9 cellular contexts compared by ENCODE assay signal in the genomic region with DNA sequence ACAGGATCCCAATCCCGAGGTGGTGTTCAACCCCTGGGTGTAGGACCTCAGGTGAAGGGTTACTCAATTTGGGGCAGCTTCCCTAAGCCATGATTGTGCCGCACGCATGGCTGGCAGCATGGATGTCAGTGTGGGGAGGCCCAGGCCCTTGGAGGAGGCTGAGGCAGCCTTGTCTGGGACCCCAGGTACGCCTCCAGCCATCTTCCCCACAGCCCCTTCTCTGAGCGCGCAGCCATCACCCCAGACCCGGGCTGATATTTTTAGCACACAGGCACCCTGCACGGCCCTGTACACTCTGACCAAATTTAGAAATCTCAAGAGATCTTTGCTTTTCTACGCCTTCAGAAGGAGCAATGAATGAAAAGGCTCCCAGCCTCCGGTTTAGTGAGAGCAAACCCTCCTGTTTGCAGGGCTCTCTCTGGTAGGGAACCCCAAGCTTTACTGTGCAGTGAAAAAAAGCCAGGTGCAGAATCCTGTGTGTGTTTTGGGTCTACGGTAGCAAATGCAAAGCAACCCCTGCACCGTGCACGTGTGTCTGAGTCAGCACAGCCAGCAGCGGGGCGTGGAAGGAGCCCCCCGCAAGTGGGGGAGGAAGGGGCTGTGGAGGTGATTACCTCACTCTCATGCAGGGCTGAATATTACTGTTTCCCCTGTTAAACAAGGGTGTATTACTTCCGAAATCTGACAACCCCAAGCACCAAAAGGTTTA. TPM values are rescaled to one million over a fixed set of nuclear protein-coding genes. Genes with fewer than 3 reads are reported as not detected.
DNase-seq lines count a peak whose midpoint lies in the region; ATAC-seq and TF ChIP-seq lines count a peak whose summit lies in the region.
"Had no signal": no experiment of that assay in that cellular context is flagged by ENCODE, and none has a peak within 500 bp of the region (broad histone marks: within the 10 kb centered on the region; RNA-seq: fewer than 3 reads in every experiment).

No MANE protein-coding gene starts in this region.

- ATAC-seq in CD4-positive, CD25-positive, alpha-beta regulatory T cell (ENCODE audit: low read depth in 2 of 2): peak; percentile 59 to 65
- ATAC-seq in GM19438 (IDR thresholded peaks at IDR 0.05; ENCODE audit: low read depth, unreplicated experiment): peak; percentile 59
- ATAC-seq in HG03378 (IDR thresholded peaks at IDR 0.05; ENCODE audit: unreplicated experiment): peak; percentile 49

- H3K4me3 Mint-ChIP-seq in CD4-positive, CD25-positive, alpha-beta regulatory T cell: peak overlapping the region in 1 of 4 donors; percentile 29
- no peak overlapping the region for H3K4me3 Mint-ChIP-seq in activated T-helper 2 cell treated with anti-CD3 and anti-CD28 coated beads, Interferon-gamma antibody, Interleukin-2, Interleukin-4, amounts not matched to agents 10 μg/mL and 5 μg/mL and 100 μg/mL, durations not matched to agents 14 hours and 24 hours and 36 hours (ENCODE audit: low read depth)
- H3K4me3 Mint-ChIP-seq in immature natural killer cell: peak overlapping the region in 1 of 5 donors; percentile 4

- no peaks in the 10 kb centered on the region for H3K36me3 ChIP-seq in CD4-positive, CD25-positive, alpha-beta regulatory T cell (ENCODE audit: control insufficient read depth, insufficient read depth, low read length)
- H3K36me3 ChIP-seq in uterus: no peaks in the 10 kb centered on the region

- H3K4me1 Mint-ChIP-seq in CD4-positive, CD25-positive, alpha-beta regulatory T cell: peaks cover 0 to 28% (median 8%) of the 10 kb centered on the region in 4 donors
- peaks cover 6% of the 10 kb centered on the region for H3K4me1 Mint-ChIP-seq in activated T-helper 2 cell treated with anti-CD3 and anti-CD28 coated beads, Interferon-gamma antibody, Interleukin-2, Interleukin-4, amounts not matched to agents 10 μg/mL and 5 μg/mL and 100 μg/mL, durations not matched to agents 14 hours and 24 hours and 36 hours (ENCODE audit: low read depth)
- H3K4me1 Mint-ChIP-seq in immature natural killer cell: peaks cover 24 to 36% of the 10 kb centered on the region in 2 donors

- intact Hi-C loops in uterus (cut with DNase I; ENCODE audit: low total_unique reads): no loop called here
- intact Hi-C loops in activated T-helper 2 cell treated with anti-CD3 and anti-CD28 coated beads, Interferon-gamma antibody, Interleukin-2, Interleukin-4, amounts not matched to agents 10 μg/mL and 5 μg/mL and 100 μg/mL, durations not matched to agents 14 hours and 24 hours and 36 hours (cut with micrococcal nuclease): no loop called here

- H3K27me3 Mint-ChIP-seq in CD4-positive, CD25-positive, alpha-beta regulatory T cell: peaks cover 26% of the 10 kb centered on the region
- H3K27me3 Mint-ChIP-seq in activated T-helper 2 cell treated with anti-CD3 and anti-CD28 coated beads, Interferon-gamma antibody, Interleukin-2, Interleukin-4, amounts not matched to agents 10 μg/mL and 5 μg/mL and 100 μg/mL, durations not matched to agents 14 hours and 24 hours and 36 hours (ENCODE audit: low read depth): peaks cover 19% of the 10 kb centered on the region
- H3K27me3 Mint-ChIP-seq in immature natural killer cell (ENCODE audit: low read depth in 3 of 3): peaks cover 6 to 10% (median 6%) of the 10 kb centered on the region in 3 donors

- peak overlapping the region in 1 of 3 donors; percentile 72 for H3K27ac Mint-ChIP-seq in CD4-positive, CD25-positive, alpha-beta regulatory T cell
- H3K27ac Mint-ChIP-seq in activated T-helper 2 cell treated with anti-CD3 and anti-CD28 coated beads, Interferon-gamma antibody, Interleukin-2, Interleukin-4, amounts not matched to agents 10 μg/mL and 5 μg/mL and 100 μg/mL, durations not matched to agents 14 hours and 24 hours and 36 hours: no peak overlapping the region
- no peak overlapping the region for H3K27ac Mint-ChIP-seq in immature natural killer cell

- H3K27me3 ChIP-seq in CD4-positive, CD25-positive, alpha-beta regulatory T cell (ENCODE audit: control insufficient read depth, insufficient read depth, low read length): no peaks in the 10 kb centered on the region
- H3K27me3 ChIP-seq in uterus: no peaks in the 10 kb centered on the region

- H3K9me3 ChIP-seq in CD4-positive, CD25-positive, alpha-beta regulatory T cell (ENCODE audit: control insufficient read depth in 2 of 2, low read length in 2 of 2): no peaks in the 10 kb centered on the region
- H3K9me3 ChIP-seq in uterus: no peaks in the 10 kb centered on the region

- no peak for TF ChIP-seq POLR2A in uterus (IDR thresholded peaks at IDR 0.05)

- H3K27ac ChIP-seq in CD4-positive, CD25-positive, alpha-beta regulatory T cell (ENCODE audit: insufficient read depth, low read length, poor library complexity, severe bottlenecking): no peak overlapping the region
- peak overlapping the region; percentile 28 for H3K27ac ChIP-seq in uterus

- no peak for TF ChIP-seq CTCF in uterus (IDR thresholded peaks at IDR 0.05)

- no peak overlapping the region for H3K4me3 ChIP-seq in CD4-positive, CD25-positive, alpha-beta regulatory T cell (ENCODE audit: low read depth, low read length)
- H3K4me3 ChIP-seq in uterus: no peak overlapping the region

- peak in 2 of 3 donors; percentile 14 to 21 for DNase-seq in CD4-positive, CD25-positive, alpha-beta regulatory T cell
- DNase-seq in activated gamma-delta T cell treated with anti-CD3 and anti-CD28 coated beads, Interleukin-2, amount 50 U/mL, for 16 hours (ENCODE audit: low read depth): peak; percentile 11
- DNase-seq in uterus (no peak), AG08395 (ENCODE audit: low spot score) (no peak), immature natural killer cell (no peak)
- DNase-seq in activated T-helper 2 cell treated with anti-CD3 and anti-CD28 coated beads, Interferon-gamma antibody, Interleukin-2, Interleukin-4, amounts not matched to agents 10 μg/mL and 5 μg/mL and 100 μg/mL, durations not matched to agents 14 hours and 24 hours and 36 hours (ENCODE audit: low spot score): no peak

- H3K4me1 ChIP-seq in CD4-positive, CD25-positive, alpha-beta regulatory T cell (ENCODE audit: control insufficient read depth, insufficient read depth, low read length, poor library complexity, severe bottlenecking): peaks cover 12% of the 10 kb centered on the region
- no peaks in the 10 kb centered on the region for H3K4me1 ChIP-seq in uterus

- no peaks in the 10 kb centered on the region for H3K9me3 Mint-ChIP-seq in CD4-positive, CD25-positive, alpha-beta regulatory T cell
- no peaks in the 10 kb centered on the region for H3K9me3 Mint-ChIP-seq in activated T-helper 2 cell treated with anti-CD3 and anti-CD28 coated beads, Interferon-gamma antibody, Interleukin-2, Interleukin-4, amounts not matched to agents 10 μg/mL and 5 μg/mL and 100 μg/mL, durations not matched to agents 14 hours and 24 hours and 36 hours
- no peaks in the 10 kb centered on the region for H3K9me3 Mint-ChIP-seq in immature natural killer cell

- H3K36me3 Mint-ChIP-seq in CD4-positive, CD25-positive, alpha-beta regulatory T cell: no peaks in the 10 kb centered on the region
- H3K36me3 Mint-ChIP-seq in activated T-helper 2 cell treated with anti-CD3 and anti-CD28 coated beads, Interferon-gamma antibody, Interleukin-2, Interleukin-4, amounts not matched to agents 10 μg/mL and 5 μg/mL and 100 μg/mL, durations not matched to agents 14 hours and 24 hours and 36 hours (ENCODE audit: low read depth): no peaks in the 10 kb centered on the region
- no peaks in the 10 kb centered on the region for H3K36me3 Mint-ChIP-seq in immature natural killer cell

RNA-seq across cellular contexts. Expression of gene CTCFL, which starts 44.3 kb away (rescaled TPM):
- not detected for total RNA-seq in CD4-positive, CD25-positive, alpha-beta regulatory T cell
- polyA plus RNA-seq in CD4-positive, CD25-positive, alpha-beta regulatory T cell: not detected
- total RNA-seq in uterus: under 1 TPM in 1 of 4 donors, not detected in 3; 0.07 TPM
- total RNA-seq in activated T-helper 2 cell treated with anti-CD3 and anti-CD28 coated beads, Interferon-gamma antibody, Interleukin-2, Interleukin-4, amounts not matched to agents 10 μg/mL and 5 μg/mL and 100 μg/mL, durations not matched to agents 14 hours and 24 hours and 36 hours: not detected in 2 replicates
- polyA plus RNA-seq in immature natural killer cell: not detected
- polyA plus RNA-seq: keratinocyte had no signal

Comparison
In these comparisons a context has a peak if more than half of its experiments do, and no peak if none do; other contexts are left out.
1. DNase-seq: peak in CD4-positive, CD25-positive, alpha-beta regulatory T cell (2 of 3) and activated gamma-delta T cell treated with anti-CD3 and anti-CD28 coated beads, Interleukin-2, amount 50 U/mL, for 16 hours (single experiment); none in uterus (0 of 2), AG08395 (single experiment), activated T-helper 2 cell treated with anti-CD3 and anti-CD28 coated beads, Interferon-gamma antibody, Interleukin-2, Interleukin-4, amounts not matched to agents 10 μg/mL and 5 μg/mL and 100 μg/mL, durations not matched to agents 14 hours and 24 hours and 36 hours (single experiment) and immature natural killer cell (0 of 3).
2. Peak in every context shown above with its lines, with median percentiles within 50 percentile points of each other: ATAC-seq.